18 cellular contexts compared by ENCODE assay signal in the genomic region with DNA sequence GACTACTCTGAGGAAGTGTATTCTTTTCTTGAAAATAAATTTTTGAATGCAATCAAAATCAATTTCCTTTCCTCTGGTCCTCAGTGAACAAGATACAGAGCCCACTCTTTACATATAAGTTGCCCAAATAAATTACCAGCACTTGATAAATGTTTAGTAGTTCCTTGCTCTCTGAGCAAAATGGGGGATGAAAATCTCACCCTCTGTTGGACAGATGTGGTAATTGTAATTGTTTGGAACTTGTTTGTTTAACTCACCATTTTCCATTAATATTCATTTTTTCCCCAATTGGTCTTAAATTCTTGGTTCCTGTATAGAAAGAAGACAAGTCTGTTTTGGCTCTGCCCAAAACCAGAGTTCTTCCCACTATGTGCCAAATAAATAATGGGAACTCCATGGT.
DNase-seq lines count a peak whose midpoint lies in the region; ATAC-seq, FAIRE-seq and TF ChIP-seq lines count a peak whose summit lies in the region.
"Had no signal": no experiment of that assay in that cellular context is flagged by ENCODE, and none has a peak within 500 bp of the region (broad histone marks: within the 10 kb centered on the region; RNA-seq: fewer than 3 reads in every experiment).

No MANE protein-coding gene starts in this region.

- no peak for TF ChIP-seq POLR2A in tibial nerve (IDR thresholded peaks at IDR 0.05)

- H3K27ac ChIP-seq in kidney (ENCODE audit: low read depth in 2 of 2, low read length in 2 of 2): no peak overlapping the region
- no peak overlapping the region for H3K27ac ChIP-seq in tibial nerve
- H3K27ac ChIP-seq: ascending aorta, KMS-11 had no signal

- in situ Hi-C loops in KBM-7 (cut with MboI; ENCODE audit: low pct_unique_long_range_greater_than_20kb, low sequenced_read_pairs) (no loop called here), astrocyte of the spinal cord (cut with HindIII; ENCODE audit: low sequenced_read_pairs) (no loop called here)

- H3K9ac ChIP-seq in kidney (ENCODE audit: low read length in 2 of 2): no peak overlapping the region
- H3K9ac ChIP-seq: KMS-11 had no signal

- no peak for TF ChIP-seq EP300 in tibial nerve (IDR thresholded peaks at IDR 0.05)

- H3K36me3 ChIP-seq in BE2C (no peaks in the 10 kb centered on the region), kidney (ENCODE audit: control insufficient read depth in 1 of 2, insufficient read depth in 2 of 2, low read length in 2 of 2) (no peaks in the 10 kb centered on the region), tibial nerve (no peaks in the 10 kb centered on the region)
- H3K36me3 ChIP-seq: ascending aorta had no signal

- H3K27me3 ChIP-seq in BE2C (no peaks in the 10 kb centered on the region), tibial nerve (no peaks in the 10 kb centered on the region)
- H3K27me3 ChIP-seq: ascending aorta had no signal

- no peaks in the 10 kb centered on the region for H3K9me3 ChIP-seq in BE2C
- H3K9me3 ChIP-seq in kidney (ENCODE audit: control insufficient read depth in 1 of 2, low read length in 2 of 2): no peaks in the 10 kb centered on the region
- H3K9me3 ChIP-seq in tibial nerve: no peaks in the 10 kb centered on the region
- H3K9me3 ChIP-seq: ascending aorta, mucosa of descending colon had no signal

- TF ChIP-seq CTCF in BE2C (IDR thresholded peaks at IDR 0.05; ENCODE audit: low read depth, low read length): peak; percentile 49
- peak; percentile 38 for TF ChIP-seq CTCF in astrocyte of the spinal cord (IDR thresholded peaks at IDR 0.05; ENCODE audit: low read depth, low read length)
- peak; percentile 20 for TF ChIP-seq CTCF in kidney (IDR thresholded peaks at IDR 0.05; ENCODE audit: borderline replicate concordance, extremely low read depth, insufficient read depth)
- peak in 1 of 5 experiments; percentile 14 for TF ChIP-seq CTCF in tibial nerve (IDR thresholded peaks at IDR 0.05)

- no peak for FAIRE-seq in kidney (lab: Jason Lieb, UNC)
- FAIRE-seq: endometrium had no signal

- intact Hi-C loops in kidney (cut with DNase I): no loop called here

- no peak for DNase-seq in BE2C
- peak; percentile 2 for DNase-seq in KBM-7
- peak; percentile 22 for DNase-seq in astrocyte of the spinal cord (ENCODE audit: low read depth, low spot score)
- DNase-seq in kidney: no peak
- DNase-seq in AML-193 (lab: John Stamatoyannopoulos, UW): no peak
- no peak for DNase-seq in tibial nerve (ENCODE audit: low spot score in 2 of 2)
- no peak for DNase-seq in NCI-H446 (lab: John Stamatoyannopoulos, UW)
- DNase-seq: activated CD4-positive, alpha-beta T cell treated with anti-CD3 and anti-CD28 coated beads for 48 hours; C1 segment of cervical spinal cord; GF-D8; mucosa of descending colon; NCI-H2081 treated with DMSO at 0.1 percent for 48 hours; right cardiac atrium; T-helper 1 cell had no signal

- H3K4me3 ChIP-seq in BE2C (ENCODE audit: low read depth, low read length) (no peak overlapping the region), astrocyte of the spinal cord (ENCODE audit: low read depth, low read length) (no peak overlapping the region), kidney (ENCODE audit: low read length in 2 of 2) (no peak overlapping the region), tibial nerve (no peak overlapping the region)
- H3K4me3 ChIP-seq: ascending aorta, mucosa of descending colon had no signal

- no peak for ATAC-seq in GM18870 (IDR thresholded peaks at IDR 0.05; ENCODE audit: unreplicated experiment)
- ATAC-seq: mucosa of descending colon, right cardiac atrium had no signal

- H3K4me1 ChIP-seq in BE2C (peaks cover 26% of the 10 kb centered on the region), kidney (ENCODE audit: control insufficient read depth in 1 of 2, insufficient read depth in 1 of 2, low read depth in 1 of 2, low read length in 2 of 2) (no peaks in the 10 kb centered on the region), tibial nerve (no peaks in the 10 kb centered on the region)

Comparison
In these comparisons a context has a peak if more than half of its experiments do, and no peak if none do; other contexts are left out.
1. DNase-seq: peak in KBM-7 (single experiment) and astrocyte of the spinal cord (single experiment); none in BE2C (single experiment), kidney (single experiment), AML-193 (0 of 2), tibial nerve (0 of 2) and NCI-H446 (0 of 2).